ENCODE assay signal across 9 cellular contexts in the genomic region with DNA sequence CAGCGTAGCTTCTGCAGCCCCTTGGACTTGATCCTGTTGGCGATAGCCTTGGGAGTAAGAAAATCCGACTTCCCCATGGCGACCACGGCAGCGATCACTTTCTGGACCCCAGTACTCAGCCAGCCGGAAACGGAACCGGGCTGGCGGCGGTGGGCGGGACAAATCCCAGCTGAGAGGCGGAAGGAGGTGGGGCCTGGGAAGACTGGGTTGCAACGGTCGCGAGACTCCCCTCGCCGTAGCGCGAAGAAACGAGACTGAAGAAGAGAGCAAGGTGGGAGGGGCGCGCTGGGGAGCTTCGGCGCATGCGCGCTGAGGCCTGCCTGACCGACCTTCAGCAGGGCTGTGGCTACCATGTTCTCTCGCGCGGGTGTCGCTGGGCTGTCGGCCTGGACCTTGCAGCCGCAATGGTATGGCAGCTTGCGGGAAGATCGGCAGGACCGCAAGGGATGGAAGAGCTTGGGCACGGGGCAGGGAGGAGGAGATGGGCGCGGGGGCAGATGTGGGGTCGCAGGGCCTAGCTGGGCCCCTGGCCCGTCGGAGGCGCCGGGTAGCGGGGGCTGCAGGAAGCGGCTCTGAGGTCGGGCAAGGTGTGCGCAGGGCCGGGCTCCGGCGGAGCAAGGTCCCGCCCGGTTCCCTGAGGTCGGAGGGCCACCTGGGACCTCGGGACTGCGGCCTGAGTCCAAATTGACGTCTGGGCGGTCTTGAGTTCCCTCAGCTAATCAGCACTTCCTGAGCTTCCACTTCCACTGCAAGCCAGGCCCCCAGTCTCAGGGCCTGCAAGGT. TPM values are rescaled to one million over a fixed set of nuclear protein-coding genes. Genes with fewer than 3 reads are reported as not detected.
A peak's percentile ranks its signal among the peaks of the same experiment; 100 is the strongest.
DNase-seq lines count a peak whose midpoint lies in the region; ATAC-seq, FAIRE-seq and TF ChIP-seq lines count a peak whose summit lies in the region.
"Had no signal": no experiment of that assay in that cellular context is flagged by ENCODE, and none has a peak within 500 bp of the region (broad histone marks: within the 10 kb centered on the region; RNA-seq: fewer than 3 reads in every experiment).

TSS of gene ATP5F1C (plus strand) at position 321 of the 783 bp plus-strand sequence. CDS start at position 352, 31 bp downstream.
TSS of gene KIN (minus strand) at position 137 of the 783 bp plus-strand sequence. CDS start at position 77, 60 bp downstream.

- POLR2A ChIA-PET in BJ (lab: Charles Lee) = interaction anchor here (1.1 kb wide), 1 partner anchor 10 kb away, joined by 6 read pairs; no protein-coding TSS in a partner anchor

- CTCF ChIA-PET in BJ (lab: Yijun Ruan, JAX) = interaction anchor here (0.5 kb wide), 1 partner anchor 22 kb away, joined by 3 read pairs; no protein-coding TSS in a partner anchor

- no peaks in the 10 kb centered on the region; the same call in none of the 2 replicates for H3K36me3 ChIP-seq in BJ (ENCODE audit: control insufficient read depth, insufficient read depth, low read length)

- H3K27ac ChIP-seq in coronary artery = peak within 1 kb of the TSS; percentile 81 to 87

- peak; percentile 93 for ATAC-seq in HG03442 (IDR thresholded peaks at IDR 0.05; ENCODE audit: unreplicated experiment)

- H3K4me3 ChIP-seq in BJ (ENCODE audit: low read depth, low read length) = peak within 1 kb of the TSS; percentile 74
- peak within 1 kb of the TSS; percentile 86 for H3K4me3 ChIP-seq in coronary artery

- TF ChIP-seq CTCF in BJ (IDR thresholded peaks at IDR 0.05; ENCODE audit: insufficient read depth, low read depth, low read length) (no peak), coronary artery (IDR thresholded peaks at IDR 0.05) (no peak)

- DNase-seq in BJ (ENCODE audit: low read depth) = peak; percentile 76
- peak; percentile 91 for DNase-seq in GM19239 (ENCODE audit: insufficient read length, low spot score)
- peak; percentile 75 to 82 for DNase-seq in NCI-H524 (lab: John Stamatoyannopoulos, UW)
- peak; percentile 96 to 97 for DNase-seq in activated CD4-positive, alpha-beta T cell treated with anti-CD3 and anti-CD28 coated beads for 4 hours
- peak; percentile 98 for DNase-seq in coronary artery (ENCODE audit: low spot score)
- DNase-seq in left kidney (ENCODE audit: low read depth, low spot score) = peak; percentile 99
- DNase-seq in stimulated activated CD4-positive, alpha-beta T cell treated with anti-CD3 and anti-CD28 coated beads, Interleukin-2, amount 100 ng/mL, for 24 hours = peak; percentile 97 to 98

- H3K27me3 ChIP-seq in BJ (ENCODE audit: control insufficient read depth, insufficient read depth, low read length) = no peaks in the 10 kb centered on the region

- peak; percentile 99 for FAIRE-seq in GM19239 (lab: Jason Lieb, UNC)
- FAIRE-seq: islet of Langerhans had no signal

RNA-seq across cellular contexts. Expression of gene ATP5F1C, which starts in this region (rescaled TPM):
- polyA plus RNA-seq in BJ (2011; rRNA removed) = 217 and 406 TPM in 2 replicates
- 67.7 and 91.8 TPM in 2 replicates for polyA minus RNA-seq in BJ (2011; rRNA and poly(A)+ RNA removed)

RNA-seq across cellular contexts. Expression of gene KIN, which starts in this region (rescaled TPM):
- polyA plus RNA-seq in BJ (2011; rRNA removed) = 2.6 and 8.3 TPM in 2 replicates
- polyA minus RNA-seq in BJ (2011; rRNA and poly(A)+ RNA removed) = 1.8 and 2.5 TPM in 2 replicates

Comparison
In these comparisons a context has a peak if more than half of its experiments do, and no peak if none do; other contexts are left out.
1. Peak in every context shown above with its lines: DNase-seq, ATAC-seq, H3K4me3 ChIP-seq and H3K27ac ChIP-seq.